ENCODE assay signal across 30 cellular contexts in genomic region chr4:151371045-151371605, GRCh38. TPM values are rescaled to one million over a fixed set of nuclear protein-coding genes. Genes with fewer than 3 reads are reported as not detected.
"Had no signal": no experiment of that assay in that cellular context is flagged by ENCODE, and none has a peak within 500 bp of the region (broad histone marks: within the 10 kb centered on the region; RNA-seq: fewer than 3 reads in every experiment).

No MANE protein-coding gene starts in this region.

- H3K9me3 Mint-ChIP-seq: dendritic cell treated with granulocyte-macrophage colony-stimulating factor and Interleukin-4, amounts not matched to agents 40 ng/mL and 50 ng/mL, for 4 days; memory B cell; stimulated activated effector memory CD8-positive, alpha-beta T cell treated with anti-CD3 and anti-CD28 coated beads, Interleukin-12 subunit alpha, Interleukin-12 subunit beta, amount 100 ng/mL, for 72 hours had no signal

- H3K27ac Mint-ChIP-seq: dendritic cell treated with granulocyte-macrophage colony-stimulating factor and Interleukin-4, amounts not matched to agents 40 ng/mL and 50 ng/mL, for 4 days; endodermal cell; memory B cell; mesothelial cell of epicardium; naive B cell; natural killer cell treated with Interleukin-12 subunit alpha and Interleukin-12 subunit beta and Interleukin-15 and Interleukin-18, amount 100 ng/mL, for 72 hours; progenitor cell of endocrine pancreas; stimulated activated effector memory CD8-positive, alpha-beta T cell treated with anti-CD3 and anti-CD28 coated beads, Interleukin-12 subunit alpha, Interleukin-12 subunit beta, amount 100 ng/mL, for 72 hours had no signal

- H3K4me2 ChIP-seq: hepatocyte, smooth muscle cell had no signal

- H3K4me3 Mint-ChIP-seq: dendritic cell treated with granulocyte-macrophage colony-stimulating factor and Interleukin-4, amounts not matched to agents 40 ng/mL and 50 ng/mL, for 4 days; endodermal cell; memory B cell; mesothelial cell of epicardium; naive B cell; natural killer cell treated with Interleukin-12 subunit alpha and Interleukin-12 subunit beta and Interleukin-15 and Interleukin-18, amount 100 ng/mL, for 72 hours; neural crest cell; stimulated activated effector memory CD8-positive, alpha-beta T cell treated with anti-CD3 and anti-CD28 coated beads, Interleukin-12 subunit alpha, Interleukin-12 subunit beta, amount 100 ng/mL, for 72 hours had no signal

- H3K4me1 Mint-ChIP-seq: endodermal cell; memory B cell; mesothelial cell of epicardium; naive B cell; neural crest cell; stimulated activated effector memory CD8-positive, alpha-beta T cell treated with anti-CD3 and anti-CD28 coated beads, Interleukin-12 subunit alpha, Interleukin-12 subunit beta, amount 100 ng/mL, for 72 hours had no signal

- H3K27ac ChIP-seq: colonic mucosa, epithelial cell of prostate, foreskin keratinocyte, gastroesophageal sphincter, heart left ventricle, hepatocyte, neutrophil, parathyroid adenoma, stomach, thyroid gland, vagina had no signal

- H2AFZ ChIP-seq: hepatocyte, parathyroid adenoma had no signal

- H3K9ac ChIP-seq: parathyroid adenoma had no signal

- FAIRE-seq: kidney had no signal

- H3K36me3 Mint-ChIP-seq: mesothelial cell of epicardium; naive B cell; natural killer cell treated with Interleukin-12 subunit alpha and Interleukin-12 subunit beta and Interleukin-15 and Interleukin-18, amount 100 ng/mL, for 72 hours; stimulated activated effector memory CD8-positive, alpha-beta T cell treated with anti-CD3 and anti-CD28 coated beads, Interleukin-12 subunit alpha, Interleukin-12 subunit beta, amount 100 ng/mL, for 72 hours had no signal

- H3K4me3 ChIP-seq: colonic mucosa, gastroesophageal sphincter, heart left ventricle, hepatocyte, lung, mucosa of descending colon, smooth muscle cell, stomach, thyroid gland, vagina had no signal

- H3K36me3 ChIP-seq: colonic mucosa, gastroesophageal sphincter, heart left ventricle, neutrophil, stomach, thyroid gland, vagina had no signal

- DNase-seq: colonic mucosa; effector CD8-positive, alpha-beta T cell; endodermal cell; foreskin keratinocyte; heart left ventricle; kidney; mucosa of descending colon; naive B cell; stimulated activated CD4-positive, alpha-beta T cell treated with anti-CD3 and anti-CD28 coated beads, Interleukin-12 subunit alpha, Interleukin-12 subunit beta, amount 100 ng/mL, for 4 hours; stimulated activated CD4-positive, alpha-beta T cell treated with anti-CD3 and anti-CD28 coated beads, Interleukin-2, amount 100 ng/mL, for 24 hours; stimulated activated CD4-positive, alpha-beta T cell treated with anti-CD3 and anti-CD28 coated beads, Interleukin-4, amount 100 ng/mL, for 24 hours; stimulated activated naive CD4-positive, alpha-beta T cell treated with Interleukin-2 at 50 U/mL for 16 hours; stomach; thyroid gland; trophoblast cell had no signal

- H3K27me3 Mint-ChIP-seq: dendritic cell treated with granulocyte-macrophage colony-stimulating factor and Interleukin-4, amounts not matched to agents 40 ng/mL and 50 ng/mL, for 4 days; progenitor cell of endocrine pancreas had no signal

- H3K79me2 ChIP-seq: hepatocyte, parathyroid adenoma had no signal

- H3K9me3 ChIP-seq: colonic mucosa, heart left ventricle, mucosa of descending colon, neutrophil, stomach, thyroid gland, vagina had no signal

- H3K4me1 ChIP-seq: colonic mucosa, foreskin keratinocyte, gastroesophageal sphincter, heart left ventricle, parathyroid adenoma, stomach, thyroid gland, vagina had no signal

- H3K27me3 ChIP-seq: colonic mucosa, foreskin keratinocyte, gastroesophageal sphincter, heart left ventricle, hepatocyte, neutrophil, stomach, thyroid gland, vagina had no signal

RNA-seq across cellular contexts. Expression of gene FHIP1A, which starts 37.9 kb away (rescaled TPM):
- total RNA-seq: neural crest cell had no signal

RNA-seq across cellular contexts. Expression of gene SH3D19, which starts 45.7 kb away (rescaled TPM):
- total RNA-seq: natural killer cell treated with Interleukin-12 subunit alpha and Interleukin-12 subunit beta and Interleukin-15 and Interleukin-18, amount 100 ng/mL, for 72 hours had no signal
